Comparison of ENCODE assay signal across 8 cellular contexts in genomic region chr11:93784152-93784934, GRCh38. TPM values are rescaled to one million over a fixed set of nuclear protein-coding genes. Genes with fewer than 3 reads are reported as not detected.
DNase-seq lines count a peak whose midpoint lies in the region; ATAC-seq and TF ChIP-seq lines count a peak whose summit lies in the region.

MED17 (plus strand) TSS chr11:93784282; CDS start chr11:93784514, 232 bp downstream.

- peak within 1 kb of the TSS; percentile 98 for H3K27ac Mint-ChIP-seq in activated naive CD4-positive, alpha-beta T cell treated with anti-CD3 and anti-CD28 coated beads for 36 hours

- no peaks in the 10 kb centered on the region for H3K27me3 Mint-ChIP-seq in activated naive CD4-positive, alpha-beta T cell treated with anti-CD3 and anti-CD28 coated beads for 36 hours (ENCODE audit: low read depth)

- H3K36me3 Mint-ChIP-seq in activated naive CD4-positive, alpha-beta T cell treated with anti-CD3 and anti-CD28 coated beads for 36 hours (ENCODE audit: low read depth), result peaks cover 24% of the 10 kb centered on the region

- 0% methylated on average over 19 to 31 of the region's 72 CpGs for WGBS in gastroesophageal sphincter (ENCODE audit: low coverage in 1 of 2), 2 donors

- H3K4me3 ChIP-seq in GM06990 (replicated peaks; ENCODE audit: low read depth, low read length) (peak within 1 kb of the TSS; percentile 95), HFF-Myc (replicated peaks; ENCODE audit: low read depth, low read length) (peak within 1 kb of the TSS; percentile 82), gastroesophageal sphincter (peak within 1 kb of the TSS; percentile 62 to 93), neutrophil (ENCODE audit: low read depth in 1 of 2, low read length in 1 of 2) (peak within 1 kb of the TSS; percentile 90 to 95)

- CTCF ChIA-PET in activated naive CD4-positive, alpha-beta T cell treated with anti-CD3 and anti-CD28 coated beads for 36 hours (lab: Charles Lee), result interaction anchor here (0.6 to 1.8 kb wide), 6 partner anchors 17 to 1257 kb away, joined by 3 to 10 read pairs (median 4); partner anchors contain the start of genes C11orf54 and TAF1D

- H3K27me3 ChIP-seq in GM06990 (replicated peaks; ENCODE audit: control insufficient read depth, insufficient read depth, low read length) (no peaks in the 10 kb centered on the region), gastroesophageal sphincter (no peaks in the 10 kb centered on the region), neutrophil (no peaks in the 10 kb centered on the region)

- DNase-seq in GM06990 (ENCODE audit: extremely low read depth, insufficient read length), result peak; percentile 85
- peak; percentile 82 for DNase-seq in HFF-Myc (ENCODE audit: extremely low read depth, low read depth)
- DNase-seq in MV-4-11 (lab: John Stamatoyannopoulos, UW), result peak; percentile 87
- peak; percentile 98 for DNase-seq in SK-N-DZ (ENCODE audit: low spot score)
- DNase-seq in activated naive CD4-positive, alpha-beta T cell treated with anti-CD3 and anti-CD28 coated beads for 36 hours, result peak; percentile 94
- DNase-seq in substantia nigra (lab: John Stamatoyannopoulos, UW), result peak; percentile 54 to 96 (median 90)

- peaks cover 43% of the 10 kb centered on the region for H3K4me1 Mint-ChIP-seq in activated naive CD4-positive, alpha-beta T cell treated with anti-CD3 and anti-CD28 coated beads for 36 hours (ENCODE audit: low read depth)

- TF ChIP-seq POLR2A in gastroesophageal sphincter (IDR thresholded peaks at IDR 0.05), result peak; percentile 66 to 70

- TF ChIP-seq CTCF in GM06990 (IDR thresholded peaks at IDR 0.05; ENCODE audit: insufficient read depth, low read length, poor library complexity, severe bottlenecking), result peak; percentile 36
- peak; percentile 32 for TF ChIP-seq CTCF in HFF-Myc (IDR thresholded peaks at IDR 0.05; ENCODE audit: low read depth, low read length, missing control alignments)
- peak; percentile 33 to 61 (median 50) for TF ChIP-seq CTCF in gastroesophageal sphincter (IDR thresholded peaks at IDR 0.05)
- TF ChIP-seq CTCF in neutrophil (IDR thresholded peaks at IDR 0.05), result peak; percentile 41

- TF ChIP-seq EP300 in gastroesophageal sphincter (IDR thresholded peaks at IDR 0.05), result no peak

- peak within 1 kb of the TSS; percentile 99 for H3K4me3 Mint-ChIP-seq in activated naive CD4-positive, alpha-beta T cell treated with anti-CD3 and anti-CD28 coated beads for 36 hours

- intact Hi-C loops in activated naive CD4-positive, alpha-beta T cell treated with anti-CD3 and anti-CD28 coated beads for 36 hours (cut with micrococcal nuclease), result loop anchor here (1.0 to 10.0 kb wide), 9 partner anchors 43 to 1189 kb away; partner anchors contain the start of genes ANKRD49, C11orf54, CEP295 and CWC15

- no peaks in the 10 kb centered on the region for H3K9me3 Mint-ChIP-seq in activated naive CD4-positive, alpha-beta T cell treated with anti-CD3 and anti-CD28 coated beads for 36 hours

- no peaks in the 10 kb centered on the region for H3K36me3 ChIP-seq in GM06990 (ENCODE audit: control insufficient read depth, insufficient read depth, low read length)
- H3K36me3 ChIP-seq in gastroesophageal sphincter, result peaks cover 0 to 16% of the 10 kb centered on the region in 2 donors
- peaks cover 9% of the 10 kb centered on the region for H3K36me3 ChIP-seq in neutrophil

- H3K4me1 ChIP-seq in gastroesophageal sphincter (peaks cover 9 to 50% (median 13%) of the 10 kb centered on the region in 3 donors), neutrophil (ENCODE audit: control insufficient read depth in 1 of 2, insufficient read depth in 1 of 2, low read depth in 1 of 2, low read length in 1 of 2) (peaks cover 24 to 27% of the 10 kb centered on the region in 2 experiments)

- H3K9me3 ChIP-seq in gastroesophageal sphincter, result no peaks in the 10 kb centered on the region
- no peaks in the 10 kb centered on the region for H3K9me3 ChIP-seq in neutrophil

- peak; percentile 99 for ATAC-seq in gastroesophageal sphincter

- H3K27ac ChIP-seq in gastroesophageal sphincter (peak within 1 kb of the TSS; percentile 93 to 97 (median 95)), neutrophil (peak within 1 kb of the TSS; percentile 92), substantia nigra (ENCODE audit: low read depth, low read length, poor library complexity, severe bottlenecking) (peak within 1 kb of the TSS; percentile 64)

RNA-seq across cellular contexts. Expression of gene MED17, which starts in this region (rescaled TPM):
- 46.3 and 60.8 TPM in 2 replicates for polyA plus RNA-seq in SK-N-DZ (2014; cell fraction: cytosol; rRNA removed)
- polyA plus RNA-seq in SK-N-DZ (2014; cell fraction: nucleus; rRNA removed), result 72.9 and 74.9 TPM in 2 replicates
- total RNA-seq in activated naive CD4-positive, alpha-beta T cell treated with anti-CD3 and anti-CD28 coated beads for 36 hours, result 10 to 100 TPM; 19.4 to 22.6 TPM
- 10 to 100 TPM; 27.1 to 29.7 (median 28.2) TPM for total RNA-seq in gastroesophageal sphincter

Comparison
In these comparisons a context has a peak if more than half of its experiments do, and no peak if none do; other contexts are left out.
1. Peak in every context shown above with its lines: DNase-seq, ATAC-seq, H3K4me3 ChIP-seq and H3K27ac ChIP-seq.